19 cellular contexts compared by ENCODE assay signal in the genomic region with DNA sequence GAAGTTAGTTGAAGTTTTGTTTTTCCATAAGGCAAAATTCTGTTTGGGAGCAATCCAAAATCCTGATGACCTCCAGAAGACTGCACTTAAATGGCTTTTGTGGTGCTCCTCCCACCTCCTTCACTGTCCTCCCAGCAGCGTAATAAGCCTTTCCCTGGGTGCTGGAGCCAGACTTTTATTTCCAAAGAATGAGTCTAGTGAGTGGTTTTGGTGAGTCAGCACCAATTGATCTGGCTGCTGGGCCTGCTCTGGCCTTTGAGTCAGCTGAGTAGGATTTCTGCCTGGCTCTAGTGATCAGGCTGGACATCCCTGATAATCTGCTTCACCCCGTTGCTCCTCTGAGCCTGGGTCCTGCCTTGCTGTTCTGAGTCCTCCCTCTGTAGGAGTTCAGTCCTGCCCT. TPM values are rescaled to one million over a fixed set of nuclear protein-coding genes. Genes with fewer than 3 reads are reported as not detected.
DNase-seq lines count a peak whose midpoint lies in the region; ATAC-seq and TF ChIP-seq lines count a peak whose summit lies in the region.
"Had no signal": no experiment of that assay in that cellular context is flagged by ENCODE, and none has a peak within 500 bp of the region (broad histone marks: within the 10 kb centered on the region; RNA-seq: fewer than 3 reads in every experiment).

No MANE protein-coding gene starts in this region.

- peak; percentile 8 for DNase-seq in DMS53 (lab: John Stamatoyannopoulos, UW)
- no peak for DNase-seq in DMS53 treated with DMSO at 0.1 percent for 48 hours (lab: John Stamatoyannopoulos, UW; ENCODE audit: unreplicated experiment)
- peak; percentile 34 for DNase-seq in adipocyte (ENCODE audit: low read depth)
- peak; percentile 33 to 61 (median 40) for DNase-seq in right cardiac atrium
- peak; percentile 42 for DNase-seq in testis
- no peak for DNase-seq in H7
- DNase-seq: activated CD4-positive, alpha-beta T cell treated with anti-CD3 and anti-CD28 coated beads for 4 hours; DMS153; gastrocnemius medialis; NCI-H146; NCI-H774; occipital lobe; stimulated activated CD4-positive, alpha-beta T cell treated with anti-CD3 and anti-CD28 coated beads, Interleukin-4, amount 100 ng/mL, for 24 hours; stomach had no signal

- no peaks in the 10 kb centered on the region for H3K36me3 ChIP-seq in adipocyte (ENCODE audit: control insufficient read depth, insufficient read depth, low read length, severe bottlenecking)
- H3K36me3 ChIP-seq in testis (ENCODE audit: low read depth, missing control alignments) = no peaks in the 10 kb centered on the region
- H3K36me3 ChIP-seq in H7 (replicated peaks; ENCODE audit: control insufficient read depth, insufficient read depth, low read length) = no peaks in the 10 kb centered on the region
- H3K36me3 ChIP-seq: gastrocnemius medialis, stomach had no signal

- intact Hi-C loops in right cardiac atrium (cut with DNase I) (no loop called here), testis (cut with DNase I; ENCODE audit: low total_unique reads) (no loop called here)

- ATAC-seq in right cardiac atrium (peak; percentile 62 to 83), HG02798 (IDR thresholded peaks at IDR 0.05; ENCODE audit: poor library complexity, unreplicated experiment) (no peak), GM21390 (IDR thresholded peaks at IDR 0.05; ENCODE audit: unreplicated experiment) (no peak)
- ATAC-seq: activated T-helper 17 cell treated with anti-CD3 and anti-CD28 coated beads, Interleukin-2, amount 50 U/mL, for 72 hours; gastrocnemius medialis had no signal

- H3K9me3 ChIP-seq in adipocyte (ENCODE audit: control insufficient read depth, low read length) (peaks cover 12% of the 10 kb centered on the region), right cardiac atrium (ENCODE audit: control insufficient read depth, low read length) (no peaks in the 10 kb centered on the region), testis (no peaks in the 10 kb centered on the region)
- H3K9me3 ChIP-seq: gastrocnemius medialis had no signal

- TF ChIP-seq CTCF in testis (IDR thresholded peaks at IDR 0.05) = no peak

- no peak for TF ChIP-seq POLR2A in testis (IDR thresholded peaks at IDR 0.05)

- H3K4me3 ChIP-seq in adipocyte (ENCODE audit: low read length) = no peak overlapping the region
- H3K4me3 ChIP-seq in right cardiac atrium (ENCODE audit: low read length) = no peak overlapping the region
- H3K4me3 ChIP-seq in testis = no peak overlapping the region
- H3K4me3 ChIP-seq in H7 (ENCODE audit: insufficient read depth, low read depth, low read length) = no peak overlapping the region
- H3K4me3 ChIP-seq: gastrocnemius medialis, stomach had no signal

- H3K27ac ChIP-seq in right cardiac atrium (ENCODE audit: low read length) (no peak overlapping the region), testis (no peak overlapping the region)
- H3K27ac ChIP-seq: 22Rv1, gastrocnemius medialis, HL-60, stomach had no signal

- WGBS in right cardiac atrium = 46% methylated on average over 2 of the region's 2 CpGs
- WGBS in testis, 2 donors = 52% methylated on average over 2 of the region's 2 CpGs

- H3K27me3 ChIP-seq in adipocyte (replicated peaks; ENCODE audit: control insufficient read depth, insufficient read depth, low read length) (peaks cover 3% of the 10 kb centered on the region), right cardiac atrium (ENCODE audit: control insufficient read depth, insufficient read depth) (no peaks in the 10 kb centered on the region), testis (no peaks in the 10 kb centered on the region), H7 (ENCODE audit: control insufficient read depth, insufficient read depth, low read length) (no peaks in the 10 kb centered on the region; the same call in 1 of the 2 replicates)
- H3K27me3 ChIP-seq: stomach had no signal

- H3K4me1 ChIP-seq in adipocyte (ENCODE audit: control insufficient read depth, insufficient read depth, low read length) (peaks cover 5% of the 10 kb centered on the region), right cardiac atrium (ENCODE audit: control insufficient read depth, insufficient read depth, low read length) (no peaks in the 10 kb centered on the region), testis (no peaks in the 10 kb centered on the region)
- H3K4me1 ChIP-seq: gastrocnemius medialis had no signal

- H3K9ac ChIP-seq in adipocyte (ENCODE audit: low read length) = no peak overlapping the region

RNA-seq across cellular contexts. Expression of gene KCND3, which starts 21.8 kb away (rescaled TPM):
- 10 to 100 TPM; 25.6 to 30.4 (median 27.9) TPM for total RNA-seq in right cardiac atrium
- 11.4 TPM for polyA plus RNA-seq in right cardiac atrium
- total RNA-seq in testis = 1 to 10 TPM; 6.0 to 6.6 TPM
- polyA plus RNA-seq in testis (ENCODE audit: insufficient read depth, low read depth, low replicate concordance) = 5.5 TPM
- total RNA-seq in H7 (2014; rRNA removed; shearing (Covaris generic)) = 0.21 and 0.63 TPM in 2 replicates
- total RNA-seq: activated T-helper 17 cell treated with anti-CD3 and anti-CD28 coated beads, Interleukin-2, amount 50 U/mL, for 72 hours had no signal

Comparison
In these comparisons a context has a peak if more than half of its experiments do, and no peak if none do; other contexts are left out.
1. DNase-seq: peak in DMS53 (single experiment), adipocyte (single experiment), right cardiac atrium (3 of 3) and testis (single experiment); none in DMS53 treated with DMSO at 0.1 percent for 48 hours (single experiment) and H7 (single experiment).
2. ATAC-seq: peak in right cardiac atrium (2 of 2); none in HG02798 (single experiment) and GM21390 (single experiment).